9 cellular contexts compared by ENCODE assay signal in genomic region chr7:13988011-13988410, GRCh38. TPM values are rescaled to one million over a fixed set of nuclear protein-coding genes. Genes with fewer than 3 reads are reported as not detected.
DNase-seq lines count a peak whose midpoint lies in the region; ATAC-seq, FAIRE-seq and TF ChIP-seq lines count a peak whose summit lies in the region.
"Had no signal": no experiment of that assay in that cellular context is flagged by ENCODE, and none has a peak within 500 bp of the region (broad histone marks: within the 10 kb centered on the region; RNA-seq: fewer than 3 reads in every experiment).

No MANE protein-coding gene starts in this region.

- no peaks in the 10 kb centered on the region for H3K27me3 ChIP-seq in NT2/D1 (ENCODE audit: insufficient read depth, insufficient read length)
- no peaks in the 10 kb centered on the region for H3K27me3 ChIP-seq in endothelial cell of umbilical vein (ENCODE audit: control insufficient read depth in 2 of 2, insufficient read depth in 2 of 2, low read length in 2 of 2)
- H3K27me3 ChIP-seq in transverse colon: peaks cover 7% of the 10 kb centered on the region

- H3K4me3 ChIP-seq in NT2/D1 (ENCODE audit: insufficient read length, low read depth) (peak overlapping the region; percentile 47), endothelial cell of umbilical vein (replicated peaks in 1 of 3; ENCODE audit: insufficient read depth in 1 of 3, low read depth in 1 of 3, low read length in 3 of 3) (peak overlapping the region; percentile 79 to 98 (median 96)), transverse colon (no peak overlapping the region)

- H3K4me3 Mint-ChIP-seq in nephron progenitor cell: no peak overlapping the region
- no peak overlapping the region for H3K4me3 Mint-ChIP-seq in activated CD4-positive, alpha-beta T cell treated with anti-CD3 and anti-CD28 coated beads for 36 hours
- H3K4me3 Mint-ChIP-seq: naive B cell had no signal

- peaks cover 2% of the 10 kb centered on the region for H3K36me3 Mint-ChIP-seq in nephron progenitor cell (ENCODE audit: low read depth)
- H3K36me3 Mint-ChIP-seq in activated CD4-positive, alpha-beta T cell treated with anti-CD3 and anti-CD28 coated beads for 36 hours (ENCODE audit: low read depth): no peaks in the 10 kb centered on the region
- H3K36me3 Mint-ChIP-seq: naive B cell had no signal

- H3K9me3 Mint-ChIP-seq in nephron progenitor cell: no peaks in the 10 kb centered on the region
- H3K9me3 Mint-ChIP-seq in activated CD4-positive, alpha-beta T cell treated with anti-CD3 and anti-CD28 coated beads for 36 hours (ENCODE audit: low read depth): no peaks in the 10 kb centered on the region

- ATAC-seq in activated CD4-positive, alpha-beta T cell treated with anti-CD3 and anti-CD28 coated beads for 36 hours: no peak
- ATAC-seq in GM19467 (IDR thresholded peaks at IDR 0.05; ENCODE audit: unreplicated experiment): no peak

- 50 to 53% methylated on average over 8 of the region's 8 CpGs for WGBS in transverse colon (ENCODE audit: low coverage in 1 of 2), 2 donors

- TF ChIP-seq EP300 in transverse colon (IDR thresholded peaks at IDR 0.05; ENCODE audit: low read depth): no peak

- H2AFZ ChIP-seq in endothelial cell of umbilical vein (ENCODE audit: low read depth, low read length): peak overlapping the region; percentile 47

- H3K9ac ChIP-seq in NT2/D1 (ENCODE audit: insufficient read length, low read depth) (peak overlapping the region; percentile 51), endothelial cell of umbilical vein (replicated peaks; ENCODE audit: extremely low read depth, insufficient read depth, low read length) (peak overlapping the region; percentile 94)

- in situ Hi-C loops in transverse colon (cut with MboI; ENCODE audit: low pct_ligation_motif_present in 1 of 4, low pct_unique_long_range_greater_than_20kb in 1 of 4, low sequenced_read_pairs in 3 of 4): no loop called here

- no peaks in the 10 kb centered on the region for H4K20me1 ChIP-seq in endothelial cell of umbilical vein (replicated peaks; ENCODE audit: control insufficient read depth, extremely low read depth, insufficient read depth, low read length)

- FAIRE-seq in endothelial cell of umbilical vein (lab: Jason Lieb, UNC): no peak

- no TSS peak for BruUV-seq in endothelial cell of umbilical vein (replicated peaks; lab: Mats Ljungman, UMichigan)

- POLR2A ChIA-PET in endothelial cell of umbilical vein (lab: Charles Lee): interaction anchor here (1.3 kb wide), 1 partner anchor 706 kb away, joined by 6 read pairs; no protein-coding TSS in a partner anchor
- POLR2A ChIA-PET in activated CD4-positive, alpha-beta T cell treated with anti-CD3 and anti-CD28 coated beads for 36 hours (lab: Charles Lee): no interaction called here

- no peaks in the 10 kb centered on the region for H3K27me3 Mint-ChIP-seq in nephron progenitor cell (ENCODE audit: low read depth, poor library complexity)
- H3K27me3 Mint-ChIP-seq in activated CD4-positive, alpha-beta T cell treated with anti-CD3 and anti-CD28 coated beads for 36 hours: no peaks in the 10 kb centered on the region

- H3K4me1 ChIP-seq in NT2/D1 (ENCODE audit: insufficient read depth, insufficient read length) (no peaks in the 10 kb centered on the region), endothelial cell of umbilical vein (ENCODE audit: control insufficient read depth, extremely low read depth, insufficient read depth, low read length) (peaks cover 16% of the 10 kb centered on the region), transverse colon (peaks cover 0 to 24% (median 11%) of the 10 kb centered on the region in 4 donors)

- TF ChIP-seq POLR2A in endothelial cell of umbilical vein (IDR thresholded peaks at IDR 0.05; ENCODE audit: low read depth, low read length) (no peak), transverse colon (IDR thresholded peaks at IDR 0.05) (no peak)

- CTCF ChIA-PET in endothelial cell of umbilical vein (lab: Charles Lee): interaction anchor here (1.4 to 4.9 kb wide), 3 partner anchors 9 to 705 kb away, joined by 5 to 72 read pairs (median 13); no protein-coding TSS in a partner anchor
- CTCF ChIA-PET in activated CD4-positive, alpha-beta T cell treated with anti-CD3 and anti-CD28 coated beads for 36 hours (lab: Charles Lee): no interaction called here

- H3K4me1 Mint-ChIP-seq in nephron progenitor cell: peaks cover 5% of the 10 kb centered on the region
- H3K4me1 Mint-ChIP-seq in activated CD4-positive, alpha-beta T cell treated with anti-CD3 and anti-CD28 coated beads for 36 hours: no peaks in the 10 kb centered on the region
- H3K4me1 Mint-ChIP-seq: naive B cell had no signal

- H3K27ac ChIP-seq in endothelial cell of umbilical vein (ENCODE audit: insufficient read depth, low read depth, low read length) (peak overlapping the region; percentile 88), transverse colon (no peak overlapping the region)

- H3K36me3 ChIP-seq in NT2/D1 (ENCODE audit: insufficient read depth, insufficient read length, low read length) (no peaks in the 10 kb centered on the region), endothelial cell of umbilical vein (ENCODE audit: control insufficient read depth in 2 of 2, extremely low read depth in 1 of 2, insufficient read depth in 2 of 2, low read length in 2 of 2) (peaks cover 0 to 3% of the 10 kb centered on the region in 2 experiments), transverse colon (no peaks in the 10 kb centered on the region)

- no peak for TF ChIP-seq CTCF in endothelial cell of umbilical vein (IDR thresholded peaks at IDR 0.05; ENCODE audit: extremely low read depth in 1 of 2, insufficient read depth in 1 of 2, low read depth in 1 of 2, low read length in 2 of 2)
- no peak for TF ChIP-seq CTCF in nephron progenitor cell (IDR thresholded peaks at IDR 0.05)
- no peak for TF ChIP-seq CTCF in transverse colon (IDR thresholded peaks at IDR 0.05)

- dilution Hi-C loops in endothelial cell of umbilical vein (cut with MboI; ENCODE audit: extremely low pct_ligation_motif_present, low sequenced_read_pairs): no loop called here

- H3K9me1 ChIP-seq in endothelial cell of umbilical vein (replicated peaks; ENCODE audit: control insufficient read depth, extremely low read depth, insufficient read depth, low read length): no peaks in the 10 kb centered on the region

- H3K4me2 ChIP-seq in endothelial cell of umbilical vein (ENCODE audit: insufficient read depth, low read length): peak overlapping the region; percentile 70

- intact Hi-C loops in endothelial cell of umbilical vein (cut with micrococcal nuclease) (loop anchor here (1.0 to 10.0 kb wide), 3 partner anchors 463 to 1697 kb away; partner anchors contain the start of gene MEOX2), transverse colon (cut with DNase I; ENCODE audit: low total_unique reads) (no loop called here)
- intact Hi-C loops in activated CD4-positive, alpha-beta T cell treated with anti-CD3 and anti-CD28 coated beads for 36 hours (cut with DNase I, micrococcal nuclease): no loop called here

- H3K27ac Mint-ChIP-seq in nephron progenitor cell: no peak overlapping the region
- H3K27ac Mint-ChIP-seq in activated CD4-positive, alpha-beta T cell treated with anti-CD3 and anti-CD28 coated beads for 36 hours: no peak overlapping the region
- H3K27ac Mint-ChIP-seq: naive B cell had no signal

- H3K79me2 ChIP-seq in endothelial cell of umbilical vein (ENCODE audit: control insufficient read depth, insufficient read depth, low read length): no peaks in the 10 kb centered on the region

- DNase-seq in Daoy (ENCODE audit: low read depth) (peak; percentile 30), NT2/D1 (ENCODE audit: low read depth, low spot score) (no peak), endothelial cell of umbilical vein (ENCODE audit: low read depth, low spot score) (peak; percentile 45), nephron progenitor cell (peak; percentile 12), DMS153 (lab: John Stamatoyannopoulos, UW) (no peak), transverse colon (no peak)
- DNase-seq in activated CD4-positive, alpha-beta T cell treated with anti-CD3 and anti-CD28 coated beads for 36 hours: no peak
- DNase-seq: naive B cell had no signal

- H3K9me3 ChIP-seq in NT2/D1 (ENCODE audit: insufficient read depth, low read length): no peaks in the 10 kb centered on the region
- no peaks in the 10 kb centered on the region for H3K9me3 ChIP-seq in endothelial cell of umbilical vein (replicated peaks; ENCODE audit: control insufficient read depth, insufficient read depth, low read length)
- H3K9me3 ChIP-seq in transverse colon: no peaks in the 10 kb centered on the region

TF ChIP-seq in endothelial cell of umbilical vein, 7 proteins besides CTCF, POLR2A, EP300 and RAD21:
- TF ChIP-seq MYC (IDR thresholded peaks at IDR 0.05; ENCODE audit: low read depth, low read length): no peak
- no peak for TF ChIP-seq POLR2AphosphoS5 (IDR thresholded peaks at IDR 0.05; ENCODE audit: insufficient read depth, low read depth, low read length)
- TF ChIP-seq GATA2 (IDR thresholded peaks at IDR 0.05; ENCODE audit: insufficient read depth, insufficient read length, low read depth, low read length): no peak
- TF ChIP-seq, protein P1, sequence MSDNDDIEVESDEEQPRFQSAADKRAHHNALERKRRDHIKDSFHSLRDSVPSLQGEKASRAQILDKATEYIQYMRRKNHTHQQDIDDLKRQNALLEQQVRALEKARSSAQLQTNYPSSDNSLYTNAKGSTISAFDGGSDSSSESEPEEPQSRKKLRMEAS (IDR thresholded peaks at IDR 0.05; ENCODE audit: insufficient read depth, insufficient read length): no peak
- TF ChIP-seq FOS (IDR thresholded peaks at IDR 0.05; ENCODE audit: borderline replicate concordance, insufficient read depth, low read length): no peak
- TF ChIP-seq EZH2 (IDR thresholded peaks at IDR 0.05; ENCODE audit: borderline replicate concordance, low read depth, low read length, severe bottlenecking): no peak
- no peak for TF ChIP-seq JUN (IDR thresholded peaks at IDR 0.05; ENCODE audit: borderline replicate concordance, insufficient read depth, insufficient read length, low read depth)

RNA-seq across cellular contexts. Expression of gene ETV1, which starts 1.5 kb away (rescaled TPM):
- 4.3 and 13.0 TPM in 2 replicates for total RNA-seq in Daoy (2014; rRNA removed; shearing (Covaris generic))
- total RNA-seq in endothelial cell of umbilical vein (16.6 and 18.7 TPM in 2 replicates), transverse colon (10 to 100 TPM in 1 of 4 donors, 1 to 10 TPM in 2, not detected in 1; 2.0 to 32.9 (median 3.0) TPM)
- 5.8 and 8.4 TPM in 2 replicates for polyA plus RNA-seq in endothelial cell of umbilical vein
- polyA plus RNA-seq in endothelial cell of umbilical vein (2011; cell fraction: cytosol; rRNA removed): 6.5 and 8.7 TPM in 2 replicates
- polyA plus RNA-seq in endothelial cell of umbilical vein (2011; cell fraction: nucleus; rRNA removed): 11.2 and 14.4 TPM in 2 replicates
- polyA plus RNA-seq in endothelial cell of umbilical vein (2012): 5.6 and 9.2 TPM in 2 replicates
- 6.0 and 10.8 TPM in 2 replicates for polyA minus RNA-seq in endothelial cell of umbilical vein
- not detected for polyA minus RNA-seq in endothelial cell of umbilical vein (2011; cell fraction: cytosol; rRNA and poly(A)+ RNA removed)
- polyA minus RNA-seq in endothelial cell of umbilical vein (2011; cell fraction: nucleus; rRNA and poly(A)+ RNA removed): 15.7 and 18.5 TPM in 2 replicates
- total RNA-seq in activated CD4-positive, alpha-beta T cell treated with anti-CD3 and anti-CD28 coated beads for 36 hours: under 1 TPM; 0.32 to 0.37 TPM

Comparison
In these comparisons a context has a peak if more than half of its experiments do, and no peak if none do; other contexts are left out.
1. DNase-seq: peak in Daoy (single experiment), endothelial cell of umbilical vein (single experiment) and nephron progenitor cell (single experiment); none in NT2/D1 (single experiment), DMS153 (single experiment), activated CD4-positive, alpha-beta T cell treated with anti-CD3 and anti-CD28 coated beads for 36 hours (single experiment) and transverse colon (single experiment).
2. H3K4me3 ChIP-seq: peak in NT2/D1 (single experiment) and endothelial cell of umbilical vein (3 of 3); none in transverse colon (0 of 4).